8 cellular contexts compared by ENCODE assay signal in genomic region chr1:45359882-45360513, GRCh38. TPM values are rescaled to one million over a fixed set of nuclear protein-coding genes. Genes with fewer than 3 reads are reported as not detected.
DNase-seq lines count a peak whose midpoint lies in the region; ATAC-seq, FAIRE-seq and TF ChIP-seq lines count a peak whose summit lies in the region.

No MANE protein-coding gene starts in this region.

- H3K36me3 ChIP-seq in neuronal stem cell (replicated peaks in 1 of 2; ENCODE audit: control insufficient read depth in 2 of 2, insufficient read depth in 2 of 2, low read length in 2 of 2) (no peaks in the 10 kb centered on the region), upper lobe of right lung (no peaks in the 10 kb centered on the region)

- H4K91ac ChIP-seq in neuronal stem cell (ENCODE audit: low read depth, low read length, poor library complexity) = no peak overlapping the region

- H3K27ac ChIP-seq in neuronal stem cell (replicated peaks; ENCODE audit: low read length) (no peak overlapping the region), upper lobe of right lung (peak overlapping the region; percentile 72)

- H2BK120ac ChIP-seq in neuronal stem cell (ENCODE audit: low read depth, low read length) = no peak overlapping the region

- H3K36me3 Mint-ChIP-seq in activated T-cell treated with anti-CD3 and anti-CD28 coated beads, Interleukin-2, amount 50 U/mL, for 4 hours (ENCODE audit: insufficient read depth) = peaks cover 5% of the 10 kb centered on the region

- H3K9me3 ChIP-seq in neuronal stem cell (replicated peaks in 1 of 2; ENCODE audit: control insufficient read depth in 2 of 2, insufficient read depth in 1 of 2, low read depth in 1 of 2, low read length in 2 of 2) = peaks cover 0 to 3% of the 10 kb centered on the region in 2 donors
- no peaks in the 10 kb centered on the region for H3K9me3 ChIP-seq in upper lobe of right lung

- TF ChIP-seq CTCF in AG09309 (IDR thresholded peaks at IDR 0.05; ENCODE audit: control insufficient read depth, insufficient read depth, low read depth, low read length, missing control alignments) (peak; percentile 61), fibroblast of pulmonary artery (IDR thresholded peaks at IDR 0.05; ENCODE audit: low read length, missing control alignments) (peak; percentile 64), upper lobe of right lung (IDR thresholded peaks at IDR 0.05) (peak; percentile 74)

- H3K27me3 ChIP-seq in neuronal stem cell (ENCODE audit: control insufficient read depth in 3 of 3, insufficient read depth in 3 of 3, low read depth in 1 of 3, low read length in 3 of 3) = peaks cover 0 to 16% (median 0%) of the 10 kb centered on the region in 3 experiments
- H3K27me3 ChIP-seq in upper lobe of right lung = no peaks in the 10 kb centered on the region

- no peak overlapping the region for H2BK12ac ChIP-seq in neuronal stem cell (ENCODE audit: low read length)

- H2BK15ac ChIP-seq in neuronal stem cell (ENCODE audit: low read length) = no peak overlapping the region

- H3K27me3 Mint-ChIP-seq in activated T-cell treated with anti-CD3 and anti-CD28 coated beads, Interleukin-2, amount 50 U/mL, for 4 hours (ENCODE audit: low read depth) = no peaks in the 10 kb centered on the region

- peak; percentile 32 for DNase-seq in AG09309 (ENCODE audit: low read depth)
- DNase-seq in GM18507 (ENCODE audit: extremely low spot score, insufficient read length, low read depth) = no peak
- peak; percentile 55 for DNase-seq in NCI-H526 treated with DMSO at 0.1 percent for 48 hours (lab: John Stamatoyannopoulos, UW)
- peak; percentile 38 for DNase-seq in activated T-cell treated with anti-CD3 and anti-CD28 coated beads, Interleukin-2, amount 50 U/mL, for 4 hours
- peak; percentile 84 for DNase-seq in fibroblast of pulmonary artery (ENCODE audit: low read depth)
- no peak for DNase-seq in neuronal stem cell (ENCODE audit: low spot score)
- no peak for DNase-seq in upper lobe of right lung

- H3K4me1 Mint-ChIP-seq in activated T-cell treated with anti-CD3 and anti-CD28 coated beads, Interleukin-2, amount 50 U/mL, for 4 hours (ENCODE audit: low read depth) = peaks cover 6% of the 10 kb centered on the region

- no peak overlapping the region for H3K9ac ChIP-seq in neuronal stem cell (ENCODE audit: low read depth, low read length, poor library complexity)

- peak; percentile 81 for FAIRE-seq in GM18507 (lab: Jason Lieb, UNC)

- H3K4me1 ChIP-seq in neuronal stem cell (ENCODE audit: control insufficient read depth in 2 of 2, insufficient read depth in 1 of 2, low read depth in 1 of 2, low read length in 2 of 2) = peaks cover 0 to 7% of the 10 kb centered on the region in 2 donors
- H3K4me1 ChIP-seq in upper lobe of right lung = peaks cover 14% of the 10 kb centered on the region

- no peaks in the 10 kb centered on the region for H3K79me1 ChIP-seq in neuronal stem cell (ENCODE audit: low read depth, low read length)

- no peak overlapping the region for H4K8ac ChIP-seq in neuronal stem cell (ENCODE audit: low read depth, low read length)

- H2BK5ac ChIP-seq in neuronal stem cell (ENCODE audit: low read length) = no peak overlapping the region

- intact Hi-C loops in upper lobe of right lung (cut with DNase I) = loop anchor here (10.0 kb wide), 1 partner anchor 135 kb away; the partner anchor contains the start of gene TESK2

- no peak overlapping the region for H3K4me3 ChIP-seq in AG09309 (ENCODE audit: control insufficient read depth, low read depth, low read length)
- no peak overlapping the region for H3K4me3 ChIP-seq in fibroblast of pulmonary artery (replicated peaks; ENCODE audit: low read depth, low read length)
- no peak overlapping the region for H3K4me3 ChIP-seq in neuronal stem cell (ENCODE audit: low read length in 2 of 2)
- no peak overlapping the region for H3K4me3 ChIP-seq in upper lobe of right lung

- H3K9me3 Mint-ChIP-seq in activated T-cell treated with anti-CD3 and anti-CD28 coated beads, Interleukin-2, amount 50 U/mL, for 4 hours = no peaks in the 10 kb centered on the region

- no peak overlapping the region for H3K4me2 ChIP-seq in neuronal stem cell (ENCODE audit: insufficient read depth, low read length, poor library complexity, severe bottlenecking)

- no peak overlapping the region for H3K4ac ChIP-seq in neuronal stem cell (ENCODE audit: low read length)

- H3K14ac ChIP-seq in neuronal stem cell (ENCODE audit: low read length) = no peak overlapping the region

- peak in 1 of 2 donors; percentile 48 for ATAC-seq in activated T-cell treated with anti-CD3 and anti-CD28 coated beads, Interleukin-2, amount 50 U/mL, for 4 hours
- ATAC-seq in upper lobe of right lung (peak; percentile 84), HG03565 (IDR thresholded peaks at IDR 0.05; ENCODE audit: unreplicated experiment) (no peak)

- H2AK5ac ChIP-seq in neuronal stem cell (ENCODE audit: low read depth, low read length) = no peak overlapping the region

- no CpG with 5 or more reads among the region's 7 CpGs for WGBS in neuronal stem cell (ENCODE audit: extremely low coverage in 2 of 2, insufficient read length in 2 of 2, insufficient replicate concordance in 1 of 2), 2 donors

- H3K18ac ChIP-seq in neuronal stem cell (ENCODE audit: low read length) = no peak overlapping the region

- no peak overlapping the region for H3K23ac ChIP-seq in neuronal stem cell (ENCODE audit: low read depth, low read length, poor library complexity)

- H2AFZ ChIP-seq in neuronal stem cell (ENCODE audit: low read length) = peak overlapping the region; percentile 81

- H3K4me3 Mint-ChIP-seq in activated T-cell treated with anti-CD3 and anti-CD28 coated beads, Interleukin-2, amount 50 U/mL, for 4 hours = no peak overlapping the region

RNA-seq across cellular contexts. Expression of gene MUTYH, which starts 19.8 kb away (rescaled TPM):
- 10 to 100 TPM; 52.0 to 57.0 (median 54.4) TPM for total RNA-seq in activated T-cell treated with anti-CD3 and anti-CD28 coated beads, Interleukin-2, amount 50 U/mL, for 4 hours
- 32.5 TPM for polyA plus RNA-seq in neuronal stem cell (2013, experiment 1 of 2)
- polyA plus RNA-seq in neuronal stem cell (2013, experiment 2 of 2) = 30.7 TPM
- total RNA-seq in upper lobe of right lung = 20.3 TPM

RNA-seq across cellular contexts. Expression of gene TOE1, which starts 20.0 kb away (rescaled TPM):
- total RNA-seq in activated T-cell treated with anti-CD3 and anti-CD28 coated beads, Interleukin-2, amount 50 U/mL, for 4 hours = 10 to 100 TPM; 43.2 to 49.2 (median 45.8) TPM
- 4.1 TPM for polyA plus RNA-seq in neuronal stem cell (2013, experiment 1 of 2)
- 4.4 TPM for polyA plus RNA-seq in neuronal stem cell (2013, experiment 2 of 2)
- 8.2 TPM for total RNA-seq in upper lobe of right lung

RNA-seq across cellular contexts. Expression of gene HPDL, which starts 33.3 kb away (rescaled TPM):
- 10 to 100 TPM; 32.9 to 55.9 (median 45.6) TPM for total RNA-seq in activated T-cell treated with anti-CD3 and anti-CD28 coated beads, Interleukin-2, amount 50 U/mL, for 4 hours
- 2.2 TPM for polyA plus RNA-seq in neuronal stem cell (2013, experiment 1 of 2)
- 2.5 TPM for polyA plus RNA-seq in neuronal stem cell (2013, experiment 2 of 2)
- not detected for total RNA-seq in upper lobe of right lung

Comparison
In these comparisons a context has a peak if more than half of its experiments do, and no peak if none do; other contexts are left out.
1. DNase-seq: peak in AG09309 (single experiment), NCI-H526 treated with DMSO at 0.1 percent for 48 hours (single experiment), activated T-cell treated with anti-CD3 and anti-CD28 coated beads, Interleukin-2, amount 50 U/mL, for 4 hours (single experiment) and fibroblast of pulmonary artery (single experiment); none in GM18507 (single experiment), neuronal stem cell (single experiment) and upper lobe of right lung (single experiment).
2. RNA of gene HPDL, which starts 33.3 kb away (total RNA-seq): 32.9 to 55.9 TPM in activated T-cell treated with anti-CD3 and anti-CD28 coated beads, Interleukin-2, amount 50 U/mL, for 4 hours; not detected in upper lobe of right lung (single experiment); every median in the first group is over 10 times any median in the second.
3. Peak in every context shown above with its lines, with median percentiles within 50 percentile points of each other: CTCF ChIP-seq.